ENCODE assay signal across 29 cellular contexts in genomic region chr13:86765462-86765861, GRCh38.
"Had no signal": no experiment of that assay in that cellular context is flagged by ENCODE, and none has a peak within 500 bp of the region (broad histone marks: within the 10 kb centered on the region; RNA-seq: fewer than 3 reads in every experiment).

No MANE protein-coding gene starts in this region.

- H3K27ac ChIP-seq: ascending aorta, cardiac muscle cell, coronary artery, dorsolateral prefrontal cortex, gastrocnemius medialis, hepatocyte, neutrophil, ovary, right lobe of liver, tibial artery, VCaP had no signal

- H3K36me3 Mint-ChIP-seq: activated CD8-positive, alpha-beta memory T cell treated with anti-CD3 and anti-CD28 coated beads, Interleukin-2, amount 10 ng/mL, durations not matched to agents 7 days and 5 days; activated naive CD8-positive, alpha-beta T cell treated with anti-CD3 and anti-CD28 coated beads, Interleukin-2, amount 10 ng/mL, durations not matched to agents 7 days and 5 days; brain had no signal

- H3K4me1 Mint-ChIP-seq: activated CD8-positive, alpha-beta memory T cell treated with anti-CD3 and anti-CD28 coated beads, Interleukin-2, amount 10 ng/mL, durations not matched to agents 7 days and 5 days; activated naive CD8-positive, alpha-beta T cell treated with anti-CD3 and anti-CD28 coated beads, Interleukin-2, amount 10 ng/mL, durations not matched to agents 7 days and 5 days; brain; nephron had no signal

- DNase-seq: activated CD4-positive, alpha-beta T cell treated with anti-CD3 and anti-CD28 coated beads for 48 hours; activated CD4-positive, alpha-beta T cell treated with anti-CD3 and anti-CD28 coated beads, Interleukin-2, amount 50 U/mL, for 48 hours; activated CD8-positive, alpha-beta memory T cell treated with anti-CD3 and anti-CD28 coated beads, Interleukin-2, amount 10 ng/mL, durations not matched to agents 7 days and 5 days; activated effector memory CD4-positive, alpha-beta T cell treated with Interleukin-2 at 50 U/mL for 16 hours; activated naive CD4-positive, alpha-beta T cell treated with anti-CD3 and anti-CD28 coated beads for 36 hours; activated naive CD8-positive, alpha-beta T cell treated with anti-CD3 and anti-CD28 coated beads, Interleukin-2, amount 10 ng/mL, durations not matched to agents 7 days and 5 days; activated T-cell treated with anti-CD3 and anti-CD28 coated beads, Interleukin-2, amount 50 U/mL, for 72 hours; dorsolateral prefrontal cortex; effector memory CD4-positive, alpha-beta T cell; erythroblast; gastrocnemius medialis; left colon; mammary epithelial cell; ovary; right lobe of liver; stimulated activated CD4-positive, alpha-beta T cell treated with anti-CD3 and anti-CD28 coated beads, Interleukin-2, amount 100 ng/mL, for 48 hours; T-helper 9 cell; tibial artery had no signal

- H3K4me3 ChIP-seq: ascending aorta, cardiac muscle cell, coronary artery, dorsolateral prefrontal cortex, gastrocnemius medialis, hepatocyte, ovary, right lobe of liver, tibial artery had no signal

- ATAC-seq: activated CD4-positive, CD25-positive, alpha-beta regulatory T cell treated with anti-CD3 and anti-CD28 coated beads, Interleukin-2, amount 50 U/mL, for 24 hours; activated CD8-positive, alpha-beta memory T cell treated with anti-CD3 and anti-CD28 coated beads, Interleukin-2, amount 10 ng/mL, durations not matched to agents 7 days and 5 days; activated T-cell treated with anti-CD3 and anti-CD28 coated beads, Interleukin-2, amount 50 U/mL, for 72 hours; gastrocnemius medialis; left colon; right lobe of liver had no signal

- H3K27ac Mint-ChIP-seq: activated CD8-positive, alpha-beta memory T cell treated with anti-CD3 and anti-CD28 coated beads, Interleukin-2, amount 10 ng/mL, durations not matched to agents 7 days and 5 days; activated naive CD4-positive, alpha-beta T cell treated with anti-CD3 and anti-CD28 coated beads for 36 hours; activated naive CD8-positive, alpha-beta T cell treated with anti-CD3 and anti-CD28 coated beads, Interleukin-2, amount 10 ng/mL, durations not matched to agents 7 days and 5 days; activated T-cell treated with anti-CD3 and anti-CD28 coated beads, Interleukin-2, amount 50 U/mL, for 72 hours; brain; nephron; progenitor cell of endocrine pancreas; stimulated activated naive CD8-positive, alpha-beta T cell treated with anti-CD3 and anti-CD28 coated beads, Interleukin-15, Interleukin-2, amounts not matched to agents 100 ng/mL and 50 ng/mL, for 24 hours had no signal

- H3K9me3 ChIP-seq: ascending aorta, gastrocnemius medialis, ovary, right lobe of liver, tibial artery had no signal

- H3K27me3 Mint-ChIP-seq: activated CD8-positive, alpha-beta memory T cell treated with anti-CD3 and anti-CD28 coated beads, Interleukin-2, amount 10 ng/mL, durations not matched to agents 7 days and 5 days; activated naive CD8-positive, alpha-beta T cell treated with anti-CD3 and anti-CD28 coated beads, Interleukin-2, amount 10 ng/mL, durations not matched to agents 7 days and 5 days; progenitor cell of endocrine pancreas; stimulated activated naive CD8-positive, alpha-beta T cell treated with anti-CD3 and anti-CD28 coated beads, Interleukin-15, Interleukin-2, amounts not matched to agents 100 ng/mL and 50 ng/mL, for 24 hours had no signal

- H3K27me3 ChIP-seq: ascending aorta, cardiac muscle cell, dorsolateral prefrontal cortex, gastrocnemius medialis, hepatocyte, neutrophil, ovary, right lobe of liver, tibial artery had no signal

- H3K36me3 ChIP-seq: ascending aorta, cardiac muscle cell, gastrocnemius medialis, neutrophil, ovary, right lobe of liver, tibial artery had no signal

- H3K4me1 ChIP-seq: ascending aorta, gastrocnemius medialis, right lobe of liver, tibial artery had no signal

- H3K4me3 Mint-ChIP-seq: activated CD8-positive, alpha-beta memory T cell treated with anti-CD3 and anti-CD28 coated beads, Interleukin-2, amount 10 ng/mL, durations not matched to agents 7 days and 5 days; activated naive CD4-positive, alpha-beta T cell treated with anti-CD3 and anti-CD28 coated beads for 36 hours; activated naive CD8-positive, alpha-beta T cell treated with anti-CD3 and anti-CD28 coated beads, Interleukin-2, amount 10 ng/mL, durations not matched to agents 7 days and 5 days; activated T-cell treated with anti-CD3 and anti-CD28 coated beads, Interleukin-2, amount 50 U/mL, for 72 hours; brain; nephron; stimulated activated naive CD8-positive, alpha-beta T cell treated with anti-CD3 and anti-CD28 coated beads, Interleukin-15, Interleukin-2, amounts not matched to agents 100 ng/mL and 50 ng/mL, for 24 hours had no signal
